Comparison of ENCODE assay signal across 20 cellular contexts in genomic region chr2:167732251-167732788, GRCh38.
DNase-seq lines count a peak whose midpoint lies in the region; ATAC-seq, FAIRE-seq and TF ChIP-seq lines count a peak whose summit lies in the region.
"Had no signal": no experiment of that assay in that cellular context is flagged by ENCODE, and none has a peak within 500 bp of the region (broad histone marks: within the 10 kb centered on the region; RNA-seq: fewer than 3 reads in every experiment).

No MANE protein-coding gene starts in this region.

- no peak overlapping the region for H4K8ac ChIP-seq in H9 (replicated peaks; ENCODE audit: insufficient read length, low read depth, low read length)
- no peak overlapping the region for H4K8ac ChIP-seq in H1 (ENCODE audit: extremely low read depth, insufficient read depth, low read length)

- no peak overlapping the region for H4K5ac ChIP-seq in H9 (ENCODE audit: insufficient read length, low read depth, low read length)
- no peak overlapping the region for H4K5ac ChIP-seq in H1 (ENCODE audit: insufficient read length, low read depth, low read length)

- H3K27ac Mint-ChIP-seq in H9, result peak overlapping the region in 2 of 3 experiments; percentile 21 to 37; a peak in 1 of 7 replicates
- H3K27ac Mint-ChIP-seq: CD8-positive, alpha-beta memory T cell had no signal

- H2AK5ac ChIP-seq in H9 (ENCODE audit: insufficient read length, low read length), result no peak overlapping the region
- no peak overlapping the region for H2AK5ac ChIP-seq in H1 (ENCODE audit: low read depth, low read length)

- H2BK20ac ChIP-seq in H9 (ENCODE audit: low read depth, low read length, poor library complexity, severe bottlenecking), result no peak overlapping the region
- no peak overlapping the region for H2BK20ac ChIP-seq in H1 (ENCODE audit: low read length)

- CTCF ChIA-PET in H1 (lab: Charles Lee; ENCODE audit: partially characterized antibody), result no interaction called here

- no peaks in the 10 kb centered on the region for H3K27me3 Mint-ChIP-seq in H9 (ENCODE audit: low read depth)

- no peak overlapping the region for H3K18ac ChIP-seq in H9 (ENCODE audit: insufficient read length, low read depth, low read length)
- no peak overlapping the region for H3K18ac ChIP-seq in H1 (ENCODE audit: extremely low read depth, low read length)

- H3K79me2 ChIP-seq in H9 (ENCODE audit: insufficient read depth, low read length) (no peaks in the 10 kb centered on the region), H1 (ENCODE audit: control insufficient read depth in 1 of 2, insufficient read depth in 2 of 2, low read length in 2 of 2) (no peaks in the 10 kb centered on the region; a peak in 1 of 4 replicates)

- H3K14ac ChIP-seq in H9 (ENCODE audit: insufficient read depth, low read length) (no peak overlapping the region), H1 (ENCODE audit: insufficient read length) (no peak overlapping the region)

- no peaks in the 10 kb centered on the region for H3K79me1 ChIP-seq in H9 (ENCODE audit: insufficient read depth, low read depth, low read length, poor library complexity, severe bottlenecking)
- peaks cover 3% of the 10 kb centered on the region; the same call in 1 of the 2 replicates for H3K79me1 ChIP-seq in H1 (ENCODE audit: low read depth, low read length)

- peak overlapping the region; percentile 5 for H3K4me2 ChIP-seq in H9 (ENCODE audit: insufficient read depth, insufficient read length, low read length)
- peak overlapping the region; percentile 16 to 38; a peak in 1 of 4 replicates for H3K4me2 ChIP-seq in H1 (ENCODE audit: insufficient read depth in 1 of 2, low read depth in 2 of 2, low read length in 2 of 2)
- H3K4me2 ChIP-seq: BLaER1 treated with 17β-estradiol and CSF1 and Interleukin-3, amounts not matched to agents 10 nM and 100 nM had no signal

- H3K9ac ChIP-seq in H9 (ENCODE audit: extremely low read depth, insufficient read length, low read length) (no peak overlapping the region), H1 (replicated peaks in 1 of 4; ENCODE audit: extremely low read depth in 1 of 4, low read depth in 3 of 4, low read length in 3 of 4) (no peak overlapping the region)
- H3K9ac ChIP-seq: BLaER1 treated with 17β-estradiol and CSF1 and Interleukin-3, amounts not matched to agents 10 nM and 100 nM had no signal

- TF ChIP-seq EP300 in H1 (IDR thresholded peaks at IDR 0.05; ENCODE audit: borderline replicate concordance in 1 of 2, low read depth in 2 of 2, low read length in 2 of 2), result no peak

- H3K4ac ChIP-seq in H9 (ENCODE audit: low read depth, low read length) (no peak overlapping the region), H1 (replicated peaks; ENCODE audit: insufficient read length, low read depth, low read length) (no peak overlapping the region)

- no peaks in the 10 kb centered on the region for H3K36me3 ChIP-seq in H1 (ENCODE audit: control insufficient read depth in 2 of 4, insufficient read depth in 4 of 4, low read length in 3 of 4)
- H3K36me3 ChIP-seq in psoas muscle (ENCODE audit: insufficient read depth in 1 of 2, low read depth in 1 of 2), result no peaks in the 10 kb centered on the region
- H3K36me3 ChIP-seq: BLaER1 treated with 17β-estradiol and CSF1 and Interleukin-3, amounts not matched to agents 10 nM and 100 nM; Peyer's patch had no signal

- no peaks in the 10 kb centered on the region for H3K23me2 ChIP-seq in H9 (ENCODE audit: insufficient read length, low read depth, low read length, poor library complexity, severe bottlenecking)
- no peaks in the 10 kb centered on the region for H3K23me2 ChIP-seq in H1 (ENCODE audit: low read depth, low read length)

- no peak for ATAC-seq in psoas muscle
- ATAC-seq in GM19463 (IDR thresholded peaks at IDR 0.05; ENCODE audit: unreplicated experiment), result no peak
- no peak for ATAC-seq in GM18909 (IDR thresholded peaks at IDR 0.05; ENCODE audit: poor library complexity, unreplicated experiment)

- H3K4me1 Mint-ChIP-seq in H9, result peaks cover 30 to 37% of the 10 kb centered on the region in 2 experiments
- H3K4me1 Mint-ChIP-seq: CD8-positive, alpha-beta memory T cell had no signal

- H3K36me3 Mint-ChIP-seq in H9 (ENCODE audit: insufficient read depth in 1 of 3, low read depth in 3 of 3), result no peaks in the 10 kb centered on the region; a peak in 1 of 7 replicates
- H3K36me3 Mint-ChIP-seq: CD8-positive, alpha-beta memory T cell had no signal

- peak; percentile 39 for FAIRE-seq in H1 (lab: Jason Lieb, UNC)
- FAIRE-seq: D721Med, GM12892, GM18507, H54 had no signal

- no peak for DNase-seq in H9
- DNase-seq in NCI-H82 (lab: John Stamatoyannopoulos, UW), result peak; percentile 48
- DNase-seq in H1 (ENCODE audit: low read depth in 1 of 2, low spot score in 2 of 2), result no peak
- DNase-seq in psoas muscle, result no peak
- no peak for DNase-seq in SHP77 (lab: John Stamatoyannopoulos, UW)
- DNase-seq: CD8-positive, alpha-beta memory T cell; IMR-90; NCI-H1436; NCI-H2029 treated with DMSO at 0.1 percent for 48 hours; NCI-H2171 treated with DMSO at 0.1 percent for 48 hours; NK-92 treated with Interleukin-12 subunit alpha and Interleukin-12 subunit beta, amount 100 ng/mL, for 24 hours; Peyer's patch; SW 1271 had no signal

- no peak overlapping the region for H3T11ph ChIP-seq in H9 (ENCODE audit: low read length)

- no peak overlapping the region for H2AFZ ChIP-seq in H9 (ENCODE audit: low read length)
- no peak overlapping the region for H2AFZ ChIP-seq in H1 (ENCODE audit: low read length)

- no peak overlapping the region for H3K56ac ChIP-seq in H9 (ENCODE audit: insufficient read length, low read depth, low read length)
- no peak overlapping the region for H3K56ac ChIP-seq in H1 (replicated peaks; ENCODE audit: insufficient read length, low read depth, low read length)

- no peak overlapping the region for H2BK120ac ChIP-seq in H9 (ENCODE audit: low read depth, low read length, poor library complexity, severe bottlenecking)
- H2BK120ac ChIP-seq in H1 (replicated peaks; ENCODE audit: low read depth, low read length), result no peak overlapping the region

- TF ChIP-seq RAD21 in H1 (IDR thresholded peaks at IDR 0.05 in 1 of 2, conservative IDR thresholded peaks at IDR 0.05 in 1 of 2; ENCODE audit: low read depth in 2 of 2, low read length in 2 of 2), result no peak

- no peak overlapping the region for H2BK12ac ChIP-seq in H9 (ENCODE audit: insufficient read length, low read depth, low read length)
- no peak overlapping the region for H2BK12ac ChIP-seq in H1 (ENCODE audit: low read depth, low read length)

- intact Hi-C loops in psoas muscle (cut with DNase I), result no loop called here

- no peaks in the 10 kb centered on the region for H4K20me1 ChIP-seq in H9 (ENCODE audit: control insufficient read depth, insufficient read depth, insufficient read length)
- H4K20me1 ChIP-seq in H1 (replicated peaks in 1 of 2; ENCODE audit: control insufficient read depth in 1 of 2, insufficient read depth in 2 of 2, low read length in 2 of 2), result no peaks in the 10 kb centered on the region
- H4K20me1 ChIP-seq: BLaER1 treated with 17β-estradiol and CSF1 and Interleukin-3, amounts not matched to agents 10 nM and 100 nM had no signal

- H3K4me1 ChIP-seq in H9 (ENCODE audit: insufficient read depth, low read length) (peaks cover 7% of the 10 kb centered on the region; the same call in 1 of the 2 replicates), H1 (replicated peaks in 1 of 4; ENCODE audit: control insufficient read depth in 3 of 4, insufficient read depth in 4 of 4, low read length in 3 of 4) (peaks cover 0 to 12% (median 10%) of the 10 kb centered on the region in 4 experiments; a peak in 4 of 7 replicates), psoas muscle (peaks cover 28% of the 10 kb centered on the region)
- H3K4me1 ChIP-seq: BLaER1 treated with 17β-estradiol and CSF1 and Interleukin-3, amounts not matched to agents 10 nM and 100 nM; Peyer's patch had no signal

- H3K27me3 ChIP-seq in H9 (ENCODE audit: insufficient read depth, low read length) (no peaks in the 10 kb centered on the region), H1 (replicated peaks in 1 of 4; ENCODE audit: control insufficient read depth in 3 of 4, extremely low read depth in 1 of 4, insufficient read depth in 3 of 4, low read length in 3 of 4) (peaks cover 0 to under 1% (median 0%) of the 10 kb centered on the region in 4 experiments; a peak in 1 of 7 replicates), psoas muscle (ENCODE audit: insufficient read depth in 3 of 3, low read length in 2 of 3) (no peaks in the 10 kb centered on the region)
- H3K27me3 ChIP-seq: BLaER1 treated with 17β-estradiol and CSF1 and Interleukin-3, amounts not matched to agents 10 nM and 100 nM; Peyer's patch had no signal

- POLR2A ChIA-PET in H1 (lab: Charles Lee; ENCODE audit: partially characterized antibody), result no interaction called here

- TF ChIP-seq CTCF in H9 (conservative IDR thresholded peaks at IDR 0.05) (no peak), H1 (IDR thresholded peaks at IDR 0.05; ENCODE audit: control extremely low read depth in 1 of 3, insufficient read depth in 1 of 3, low read depth in 1 of 3, low read length in 3 of 3) (no peak), psoas muscle (IDR thresholded peaks at IDR 0.05) (no peak)

- H3K9me3 ChIP-seq in H9 (ENCODE audit: control insufficient read depth, low read depth, low read length) (no peaks in the 10 kb centered on the region), H1 (ENCODE audit: insufficient read depth in 2 of 2, low read depth in 1 of 2, low read length in 1 of 2) (no peaks in the 10 kb centered on the region), psoas muscle (no peaks in the 10 kb centered on the region)
- H3K9me3 ChIP-seq: BLaER1 treated with 17β-estradiol and CSF1 and Interleukin-3, amounts not matched to agents 10 nM and 100 nM; Peyer's patch had no signal

- WGBS in H9 (ENCODE audit: extremely low coverage, insufficient read length, low lambda C conversion rate), result no CpG with 5 or more reads among the region's 5 CpGs
- 66% methylated on average over 5 of the region's 5 CpGs; no CpG with 5 or more reads in 1 of the 2 experiments for WGBS in H1 (ENCODE audit: extremely low coverage in 1 of 2, insufficient coverage in 1 of 2, insufficient read length in 1 of 2, insufficient replicate concordance in 2 of 2, low coverage in 1 of 2, low lambda C conversion rate in 2 of 2, missing lambda C conversion rate in 1 of 2), 2 experiments
- 25 to 38% (median 34%) methylated on average over 5 of the region's 5 CpGs for WGBS in psoas muscle, 3 donors

- no peaks in the 10 kb centered on the region for H3K9me3 Mint-ChIP-seq in H9

- H3K4me3 ChIP-seq in H1 (ENCODE audit: extremely low read depth in 1 of 4, insufficient read depth in 2 of 4, low read depth in 3 of 4, low read length in 4 of 4) (no peak overlapping the region; a peak in 1 of 8 replicates), psoas muscle (no peak overlapping the region)
- H3K4me3 ChIP-seq: BLaER1 treated with 17β-estradiol and CSF1 and Interleukin-3, amounts not matched to agents 10 nM and 100 nM; Peyer's patch had no signal

- H4K91ac ChIP-seq in H9 (ENCODE audit: insufficient read length, low read depth, low read length) (no peak overlapping the region), H1 (replicated peaks; ENCODE audit: insufficient read length, low read length) (no peak overlapping the region)

- TF ChIP-seq POLR2A in H1 (IDR thresholded peaks at IDR 0.05; ENCODE audit: control extremely low read depth in 1 of 2, low read depth in 2 of 2, low read length in 2 of 2), result no peak

- H3K23ac ChIP-seq in H9 (ENCODE audit: insufficient read length, low read depth, low read length) (no peak overlapping the region), H1 (ENCODE audit: insufficient read length) (no peak overlapping the region)

- H2BK5ac ChIP-seq in H9 (ENCODE audit: insufficient read length, low read length) (no peak overlapping the region), H1 (ENCODE audit: low read depth, low read length) (no peak overlapping the region)

- no peak overlapping the region for H3K4me3 Mint-ChIP-seq in H9
- H3K4me3 Mint-ChIP-seq: CD8-positive, alpha-beta memory T cell had no signal

- H2BK15ac ChIP-seq in H9 (ENCODE audit: low read depth, low read length) (no peak overlapping the region), H1 (ENCODE audit: low read length) (no peak overlapping the region)

- H3K27ac ChIP-seq in H9 (ENCODE audit: insufficient read length, low read depth, low read length), result no peak overlapping the region
- H3K27ac ChIP-seq in H1 (ENCODE audit: low read depth, low read length), result no peak overlapping the region
- H3K27ac ChIP-seq in psoas muscle, result peak overlapping the region; percentile 40
- H3K27ac ChIP-seq: BLaER1 treated with 17β-estradiol and CSF1 and Interleukin-3, amounts not matched to agents 10 nM and 100 nM; Peyer's patch had no signal
